ENCODE assay signal across 15 cellular contexts in genomic region chr5:124996764-124997077, GRCh38.
DNase-seq lines count a peak whose midpoint lies in the region; ATAC-seq and TF ChIP-seq lines count a peak whose summit lies in the region.
"Had no signal": no experiment of that assay in that cellular context is flagged by ENCODE, and none has a peak within 500 bp of the region (broad histone marks: within the 10 kb centered on the region; RNA-seq: fewer than 3 reads in every experiment).

No MANE protein-coding gene starts in this region.

- no peak for ATAC-seq in body of pancreas
- ATAC-seq: left lung; stimulated activated naive CD8-positive, alpha-beta T cell treated with anti-CD3 and anti-CD28 coated beads, Interleukin-15, Interleukin-2, amounts not matched to agents 100 U/mL and 50 U/mL, for 24 hours had no signal

- intact Hi-C loops in body of pancreas (cut with DNase I), result no loop called here

- no peak overlapping the region for H3K27ac ChIP-seq in body of pancreas
- H3K27ac ChIP-seq: breast epithelium, hepatocyte, left lung had no signal

- in situ Hi-C loops in HAP-1 (cut with MboI; ENCODE audit: low sequenced_read_pairs), result no loop called here

- H3K36me3 ChIP-seq in HAP-1 (replicated peaks) (no peaks in the 10 kb centered on the region), adipocyte (ENCODE audit: control insufficient read depth, insufficient read depth, low read length, severe bottlenecking) (no peaks in the 10 kb centered on the region), body of pancreas (replicated peaks in 1 of 2; ENCODE audit: insufficient read depth in 1 of 2, low read depth in 2 of 2) (no peaks in the 10 kb centered on the region)
- H3K36me3 ChIP-seq: breast epithelium, left lung had no signal

- H3K27me3 ChIP-seq in HAP-1 (ENCODE audit: low read depth) (no peaks in the 10 kb centered on the region), adipocyte (replicated peaks; ENCODE audit: control insufficient read depth, insufficient read depth, low read length) (no peaks in the 10 kb centered on the region), body of pancreas (no peaks in the 10 kb centered on the region)
- H3K27me3 ChIP-seq: breast epithelium, hepatocyte, left lung had no signal

- peak; percentile 45 to 94 for DNase-seq in HAP-1 (ENCODE audit: low spot score in 2 of 2)
- DNase-seq in adipocyte (ENCODE audit: low read depth), result peak; percentile 67
- peak; percentile 39 for DNase-seq in fibroblast of villous mesenchyme (ENCODE audit: low read depth)
- DNase-seq in smooth muscle cell of the brain vasculature (ENCODE audit: low read depth, low spot score), result peak; percentile 28
- DNase-seq in activated gamma-delta T cell treated with Interleukin-2 at 50 U/mL for 16 hours, result no peak
- DNase-seq in body of pancreas, result no peak
- DNase-seq in central memory CD4-positive, alpha-beta T cell, result no peak
- DNase-seq: activated CD4-positive, alpha-beta memory T cell treated with anti-CD3 and anti-CD28 coated beads, Interleukin-2, amount 10 ng/mL, durations not matched to agents 7 days and 5 days; left lung; MM.1S; NCI-H2081 treated with DMSO at 0.1 percent for 48 hours; NK-92 treated with Interleukin-12 subunit alpha and Interleukin-12 subunit beta, amount 100 ng/mL, for 24 hours; stimulated activated naive CD8-positive, alpha-beta T cell treated with anti-CD3 and anti-CD28 coated beads, Interleukin-15, Interleukin-2, amounts not matched to agents 100 U/mL and 50 U/mL, for 24 hours had no signal

- no peak overlapping the region for H3K9ac ChIP-seq in adipocyte (ENCODE audit: low read length)

- TF ChIP-seq CTCF in fibroblast of villous mesenchyme (IDR thresholded peaks at IDR 0.05; ENCODE audit: insufficient read depth, low read depth, low read length) (no peak), body of pancreas (IDR thresholded peaks at IDR 0.05) (no peak)

- TF ChIP-seq POLR2A in body of pancreas (IDR thresholded peaks at IDR 0.05), result no peak

- H3K4me1 ChIP-seq in HAP-1 (peaks cover 29% of the 10 kb centered on the region), adipocyte (ENCODE audit: control insufficient read depth, insufficient read depth, low read length) (peaks cover 13% of the 10 kb centered on the region), body of pancreas (peaks cover 6% of the 10 kb centered on the region)
- H3K4me1 ChIP-seq: breast epithelium, left lung had no signal

- H3K4me3 ChIP-seq in HAP-1 (no peak overlapping the region), adipocyte (ENCODE audit: low read length) (no peak overlapping the region), fibroblast of villous mesenchyme (ENCODE audit: low read depth, low read length) (no peak overlapping the region), body of pancreas (no peak overlapping the region)
- H3K4me3 ChIP-seq: breast epithelium, hepatocyte, left lung had no signal

- no peaks in the 10 kb centered on the region for H3K9me3 ChIP-seq in HAP-1
- no peaks in the 10 kb centered on the region for H3K9me3 ChIP-seq in adipocyte (ENCODE audit: control insufficient read depth, low read length)
- no peaks in the 10 kb centered on the region for H3K9me3 ChIP-seq in body of pancreas
- H3K9me3 ChIP-seq: breast epithelium, left lung had no signal

- 88 to 95% methylated on average over 3 of the region's 3 CpGs for WGBS in body of pancreas, 2 donors

Comparison
In these comparisons a context has a peak if more than half of its experiments do, and no peak if none do; other contexts are left out.
1. DNase-seq: peak in HAP-1 (2 of 2), adipocyte (single experiment), fibroblast of villous mesenchyme (single experiment) and smooth muscle cell of the brain vasculature (single experiment); none in activated gamma-delta T cell treated with Interleukin-2 at 50 U/mL for 16 hours (single experiment), body of pancreas (0 of 4) and central memory CD4-positive, alpha-beta T cell (single experiment).